Comparison of ENCODE assay signal across 1 cellular context in the genomic region with DNA sequence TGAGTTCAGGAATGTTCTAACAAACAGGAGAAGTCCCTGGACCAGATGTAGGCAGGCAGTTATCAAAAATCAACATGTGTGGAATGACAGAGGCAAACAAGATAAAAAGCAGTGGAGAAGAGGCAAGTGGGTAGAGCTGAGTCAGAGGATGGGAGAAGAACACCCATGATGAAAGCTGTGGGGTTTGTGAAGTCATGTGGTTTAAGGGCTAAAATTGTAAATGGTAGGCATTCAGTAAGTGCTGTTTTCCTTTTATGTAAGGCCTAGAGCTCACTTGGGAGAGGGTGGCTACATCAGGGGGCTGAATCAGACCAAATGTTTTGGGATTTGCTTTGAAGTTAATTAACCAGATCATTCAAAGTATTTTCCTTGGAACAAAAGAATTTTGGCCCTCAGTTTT.
TF ChIP-seq lines count a peak whose summit lies in the region.

No MANE protein-coding gene starts in this region.

TF ChIP-seq in H1, 55 proteins besides CTCF, POLR2A, EP300 and RAD21 (continued from another document):
- TF ChIP-seq, protein P1, sequence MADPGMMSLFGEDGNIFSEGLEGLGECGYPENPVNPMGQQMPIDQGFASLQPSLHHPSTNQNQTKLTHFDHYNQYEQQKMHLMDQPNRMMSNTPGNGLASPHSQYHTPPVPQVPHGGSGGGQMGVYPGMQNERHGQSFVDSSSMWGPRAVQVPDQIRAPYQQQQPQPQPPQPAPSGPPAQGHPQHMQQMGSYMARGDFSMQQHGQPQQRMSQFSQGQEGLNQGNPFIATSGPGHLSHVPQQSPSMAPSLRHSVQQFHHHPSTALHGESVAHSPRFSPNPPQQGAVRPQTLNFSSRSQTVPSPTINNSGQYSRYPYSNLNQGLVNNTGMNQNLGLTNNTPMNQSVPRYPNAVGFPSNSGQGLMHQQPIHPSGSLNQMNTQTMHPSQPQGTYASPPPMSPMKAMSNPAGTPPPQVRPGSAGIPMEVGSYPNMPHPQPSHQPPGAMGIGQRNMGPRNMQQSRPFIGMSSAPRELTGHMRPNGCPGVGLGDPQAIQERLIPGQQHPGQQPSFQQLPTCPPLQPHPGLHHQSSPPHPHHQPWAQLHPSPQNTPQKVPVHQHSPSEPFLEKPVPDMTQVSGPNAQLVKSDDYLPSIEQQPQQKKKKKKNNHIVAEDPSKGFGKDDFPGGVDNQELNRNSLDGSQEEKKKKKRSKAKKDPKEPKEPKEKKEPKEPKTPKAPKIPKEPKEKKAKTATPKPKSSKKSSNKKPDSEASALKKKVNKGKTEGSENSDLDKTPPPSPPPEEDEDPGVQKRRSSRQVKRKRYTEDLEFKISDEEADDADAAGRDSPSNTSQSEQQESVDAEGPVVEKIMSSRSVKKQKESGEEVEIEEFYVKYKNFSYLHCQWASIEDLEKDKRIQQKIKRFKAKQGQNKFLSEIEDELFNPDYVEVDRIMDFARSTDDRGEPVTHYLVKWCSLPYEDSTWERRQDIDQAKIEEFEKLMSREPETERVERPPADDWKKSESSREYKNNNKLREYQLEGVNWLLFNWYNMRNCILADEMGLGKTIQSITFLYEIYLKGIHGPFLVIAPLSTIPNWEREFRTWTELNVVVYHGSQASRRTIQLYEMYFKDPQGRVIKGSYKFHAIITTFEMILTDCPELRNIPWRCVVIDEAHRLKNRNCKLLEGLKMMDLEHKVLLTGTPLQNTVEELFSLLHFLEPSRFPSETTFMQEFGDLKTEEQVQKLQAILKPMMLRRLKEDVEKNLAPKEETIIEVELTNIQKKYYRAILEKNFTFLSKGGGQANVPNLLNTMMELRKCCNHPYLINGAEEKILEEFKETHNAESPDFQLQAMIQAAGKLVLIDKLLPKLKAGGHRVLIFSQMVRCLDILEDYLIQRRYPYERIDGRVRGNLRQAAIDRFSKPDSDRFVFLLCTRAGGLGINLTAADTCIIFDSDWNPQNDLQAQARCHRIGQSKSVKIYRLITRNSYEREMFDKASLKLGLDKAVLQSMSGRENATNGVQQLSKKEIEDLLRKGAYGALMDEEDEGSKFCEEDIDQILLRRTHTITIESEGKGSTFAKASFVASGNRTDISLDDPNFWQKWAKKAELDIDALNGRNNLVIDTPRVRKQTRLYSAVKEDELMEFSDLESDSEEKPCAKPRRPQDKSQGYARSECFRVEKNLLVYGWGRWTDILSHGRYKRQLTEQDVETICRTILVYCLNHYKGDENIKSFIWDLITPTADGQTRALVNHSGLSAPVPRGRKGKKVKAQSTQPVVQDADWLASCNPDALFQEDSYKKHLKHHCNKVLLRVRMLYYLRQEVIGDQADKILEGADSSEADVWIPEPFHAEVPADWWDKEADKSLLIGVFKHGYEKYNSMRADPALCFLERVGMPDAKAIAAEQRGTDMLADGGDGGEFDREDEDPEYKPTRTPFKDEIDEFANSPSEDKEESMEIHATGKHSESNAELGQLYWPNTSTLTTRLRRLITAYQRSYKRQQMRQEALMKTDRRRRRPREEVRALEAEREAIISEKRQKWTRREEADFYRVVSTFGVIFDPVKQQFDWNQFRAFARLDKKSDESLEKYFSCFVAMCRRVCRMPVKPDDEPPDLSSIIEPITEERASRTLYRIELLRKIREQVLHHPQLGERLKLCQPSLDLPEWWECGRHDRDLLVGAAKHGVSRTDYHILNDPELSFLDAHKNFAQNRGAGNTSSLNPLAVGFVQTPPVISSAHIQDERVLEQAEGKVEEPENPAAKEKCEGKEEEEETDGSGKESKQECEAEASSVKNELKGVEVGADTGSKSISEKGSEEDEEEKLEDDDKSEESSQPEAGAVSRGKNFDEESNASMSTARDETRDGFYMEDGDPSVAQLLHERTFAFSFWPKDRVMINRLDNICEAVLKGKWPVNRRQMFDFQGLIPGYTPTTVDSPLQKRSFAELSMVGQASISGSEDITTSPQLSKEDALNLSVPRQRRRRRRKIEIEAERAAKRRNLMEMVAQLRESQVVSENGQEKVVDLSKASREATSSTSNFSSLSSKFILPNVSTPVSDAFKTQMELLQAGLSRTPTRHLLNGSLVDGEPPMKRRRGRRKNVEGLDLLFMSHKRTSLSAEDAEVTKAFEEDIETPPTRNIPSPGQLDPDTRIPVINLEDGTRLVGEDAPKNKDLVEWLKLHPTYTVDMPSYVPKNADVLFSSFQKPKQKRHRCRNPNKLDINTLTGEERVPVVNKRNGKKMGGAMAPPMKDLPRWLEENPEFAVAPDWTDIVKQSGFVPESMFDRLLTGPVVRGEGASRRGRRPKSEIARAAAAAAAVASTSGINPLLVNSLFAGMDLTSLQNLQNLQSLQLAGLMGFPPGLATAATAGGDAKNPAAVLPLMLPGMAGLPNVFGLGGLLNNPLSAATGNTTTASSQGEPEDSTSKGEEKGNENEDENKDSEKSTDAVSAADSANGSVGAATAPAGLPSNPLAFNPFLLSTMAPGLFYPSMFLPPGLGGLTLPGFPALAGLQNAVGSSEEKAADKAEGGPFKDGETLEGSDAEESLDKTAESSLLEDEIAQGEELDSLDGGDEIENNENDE (IDR thresholded peaks at IDR 0.05; ENCODE audit: insufficient replicate concordance, low read length): no peak
- TF ChIP-seq SP2 (IDR thresholded peaks at IDR 0.05; ENCODE audit: low read length) (no peak), SP4 (IDR thresholded peaks at IDR 0.05; ENCODE audit: low read length) (no peak), ASH2L (IDR thresholded peaks at IDR 0.05; ENCODE audit: low read length) (no peak), CHD1 (IDR thresholded peaks at IDR 0.05; ENCODE audit: low read depth, low read length) (no peak), ZNF274 (IDR thresholded peaks at IDR 0.05; ENCODE audit: borderline replicate concordance, extremely low read depth, low read length) (no peak), KDM5A (IDR thresholded peaks at IDR 0.05; ENCODE audit: low read length) (no peak), PHF8 (conservative IDR thresholded peaks at IDR 0.05; ENCODE audit: low read depth, low read length) (no peak), BACH1 (IDR thresholded peaks at IDR 0.05; ENCODE audit: low read length) (no peak), ATF3 (IDR thresholded peaks at IDR 0.05; ENCODE audit: insufficient read depth, low read depth, low read length) (no peak), TAF7 (optimal IDR thresholded peaks at IDR 0.05; ENCODE audit: borderline replicate concordance, low read depth, low read length) (no peak), RBBP5 (IDR thresholded peaks at IDR 0.05; ENCODE audit: borderline replicate concordance, low read depth, low read length) (no peak), FOSL1 (IDR thresholded peaks at IDR 0.05; ENCODE audit: insufficient read depth, low read depth, low read length) (no peak)
